In genomic region chr13:20121154-20121515, GRCh38 we compare ENCODE assay signal across 1 cellular context.
TF ChIP-seq lines count a peak whose summit lies in the region.

No MANE protein-coding gene starts in this region.

TF ChIP-seq in HepG2, 621 proteins besides CTCF, POLR2A, EP300 and RAD21 (continued from another document):
- peak; percentile 21; the same call in 1 of the 2 replicates for TF ChIP-seq CEBPB (IDR thresholded peaks at IDR 0.05; ENCODE audit: borderline replicate concordance, low read depth, low read length)
- TF ChIP-seq ELF3 (CRISPR knock-in tag; IDR thresholded peaks at IDR 0.05) = peak; percentile 59; the same call in 1 of the 2 replicates
- no peak for TF ChIP-seq MYPOP (CRISPR knock-in tag; IDR thresholded peaks at IDR 0.05)
- no peak for TF ChIP-seq ZNF10 (CRISPR knock-in tag; IDR thresholded peaks at IDR 0.05; ENCODE audit: borderline replicate concordance, low read depth)
- TF ChIP-seq NFYC (CRISPR knock-in tag; IDR thresholded peaks at IDR 0.05) = no peak
- TF ChIP-seq ARHGAP35 (CRISPR knock-in tag; IDR thresholded peaks at IDR 0.05; ENCODE audit: borderline replicate concordance) = no peak
- no peak for TF ChIP-seq ZNF569 (CRISPR knock-in tag; IDR thresholded peaks at IDR 0.05; ENCODE audit: borderline replicate concordance)
